8 cellular contexts compared by ENCODE assay signal in the genomic region with DNA sequence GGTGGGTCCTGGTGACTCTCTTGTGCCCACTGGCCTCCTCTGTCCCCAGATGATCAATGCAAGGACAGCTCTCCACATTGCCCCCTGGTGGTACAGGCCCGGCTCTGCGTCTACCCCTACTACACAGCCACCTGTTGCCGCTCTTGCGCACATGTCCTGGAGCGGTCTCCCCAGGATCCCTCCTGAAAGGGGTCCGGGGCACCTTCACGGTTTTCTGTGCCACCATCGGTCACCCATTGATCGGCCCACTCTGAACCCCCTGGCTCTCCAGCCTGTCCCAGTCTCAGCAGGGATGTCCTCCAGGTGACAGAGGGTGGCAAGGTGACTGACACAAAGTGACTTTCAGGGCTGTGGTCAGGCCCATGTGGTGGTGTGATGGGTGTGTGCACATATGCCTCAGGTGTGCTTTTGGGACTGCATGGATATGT. TPM values are rescaled to one million over a fixed set of nuclear protein-coding genes. Genes with fewer than 3 reads are reported as not detected.
DNase-seq lines count a peak whose midpoint lies in the region; ATAC-seq and TF ChIP-seq lines count a peak whose summit lies in the region.

No MANE protein-coding gene starts in this region.

- ATAC-seq in GM18511 (IDR thresholded peaks at IDR 0.05; ENCODE audit: unreplicated experiment) (no peak), HG02678 (IDR thresholded peaks at IDR 0.05; ENCODE audit: unreplicated experiment) (no peak)

- H3K36me3 Mint-ChIP-seq in brain = no peaks in the 10 kb centered on the region
- no peaks in the 10 kb centered on the region for H3K36me3 Mint-ChIP-seq in immature natural killer cell

- TF ChIP-seq CTCF in GM06990 (IDR thresholded peaks at IDR 0.05; ENCODE audit: insufficient read depth, low read length, poor library complexity, severe bottlenecking) (peak; percentile 94), brain (conservative IDR thresholded peaks at IDR 0.05) (peak; percentile 69 to 82), spleen (IDR thresholded peaks at IDR 0.05 in 8 of 11, conservative IDR thresholded peaks at IDR 0.05 in 3 of 11) (peak; percentile 80 to 97 (median 92))

- no peak overlapping the region for H3K4me3 ChIP-seq in GM06990 (replicated peaks; ENCODE audit: low read depth, low read length)
- H3K4me3 ChIP-seq in spleen = peak overlapping the region in 5 of 8 donors; percentile 7 to 78 (median 54)

- no peaks in the 10 kb centered on the region for H3K9me3 ChIP-seq in spleen

- intact Hi-C loops in spleen (cut with DNase I; ENCODE audit: low total_unique reads) = loop anchor here (2.0 kb wide), 1 partner anchor 61 kb away; no protein-coding TSS in a partner anchor

- peak overlapping the region in 7 of 8 donors; percentile 99 to 100 (median 100) for H3K27ac ChIP-seq in spleen

- peaks cover 53% of the 10 kb centered on the region for H3K4me1 Mint-ChIP-seq in brain
- peaks cover 51 to 52% of the 10 kb centered on the region in 2 donors for H3K4me1 Mint-ChIP-seq in immature natural killer cell

- H3K4me1 ChIP-seq in spleen = peaks cover 37 to 93% (median 69%) of the 10 kb centered on the region in 6 donors

- H3K4me3 Mint-ChIP-seq in brain (peak overlapping the region in 2 of 5 experiments; percentile 86 to 94), immature natural killer cell (peak overlapping the region; percentile 90 to 95 (median 91))

- 18 to 27% (median 22%) methylated on average over 4 to 9 of the region's 9 CpGs for WGBS in spleen, 5 donors

- H3K9me3 Mint-ChIP-seq in brain (no peaks in the 10 kb centered on the region), immature natural killer cell (no peaks in the 10 kb centered on the region)

- peak; percentile 70 for DNase-seq in GM06990 (ENCODE audit: extremely low read depth, insufficient read length)
- DNase-seq in NCI-H128 (lab: John Stamatoyannopoulos, UW; ENCODE audit: unreplicated experiment) = peak; percentile 33
- DNase-seq in T1000 (lab: John Stamatoyannopoulos, UW) = peak; percentile 45
- peak; percentile 68 to 71 (median 69) for DNase-seq in immature natural killer cell
- DNase-seq in spleen = peak; percentile 93

- H3K27me3 ChIP-seq in GM06990 (replicated peaks; ENCODE audit: control insufficient read depth, insufficient read depth, low read length) (no peaks in the 10 kb centered on the region), spleen (replicated peaks in 1 of 7) (no peaks in the 10 kb centered on the region)

- TF ChIP-seq POLR2A in spleen (IDR thresholded peaks at IDR 0.05) = no peak

- H3K36me3 ChIP-seq in GM06990 (ENCODE audit: control insufficient read depth, insufficient read depth, low read length) (no peaks in the 10 kb centered on the region), spleen (peaks cover 0 to 29% (median 0%) of the 10 kb centered on the region in 6 donors)

- H3K27ac Mint-ChIP-seq in brain (peak overlapping the region in 4 of 5 experiments; percentile 99 to 100 (median 100)), immature natural killer cell (peak overlapping the region; percentile 93 to 99 (median 98))

- H3K27me3 Mint-ChIP-seq in brain = no peaks in the 10 kb centered on the region
- H3K27me3 Mint-ChIP-seq in immature natural killer cell (ENCODE audit: low read depth in 3 of 3) = peaks cover 3 to 11% (median 4%) of the 10 kb centered on the region in 3 donors

RNA-seq across cellular contexts. Expression of a gene that starts 10.8 kb away (rescaled TPM):
- 2.4 TPM for polyA plus RNA-seq in brain (ENCODE audit: insufficient read depth, low read depth, low replicate concordance)
- not detected for polyA plus RNA-seq in immature natural killer cell
- 10 to 100 TPM in 5 of 7 donors, 1 to 10 TPM in 2; 2.8 to 19.1 (median 12.4) TPM for total RNA-seq in spleen
- polyA plus RNA-seq in spleen = 10 to 100 TPM in 1 of 3 donors, 1 to 10 TPM in 2; 5.0 to 10.9 (median 9.4) TPM

RNA-seq across cellular contexts. Expression of a gene that starts 19.4 kb away (rescaled TPM):
- polyA plus RNA-seq in brain (ENCODE audit: insufficient read depth, low read depth, low replicate concordance) (95.9 TPM), immature natural killer cell (100 to 1,000 TPM in 1 of 3 donors, 10 to 100 TPM in 2; 44.2 to 113 (median 73.0) TPM), spleen (100 to 1,000 TPM in 1 of 3 donors, 10 to 100 TPM in 2; 75.8 to 118 (median 85.9) TPM)
- total RNA-seq in spleen = 100 to 1,000 TPM; 261 to 435 (median 336) TPM

RNA-seq across cellular contexts. Expression of a gene that starts 44.5 kb away (rescaled TPM):
- polyA plus RNA-seq in brain (ENCODE audit: insufficient read depth, low read depth, low replicate concordance) (not detected), immature natural killer cell (not detected), spleen (under 1 TPM in 2 of 3 donors, not detected in 1; 0.20 to 0.29 TPM)
- total RNA-seq in spleen = 1 to 10 TPM in 1 of 7 donors, under 1 TPM in 1, not detected in 5; 0.97 to 1.9 TPM

RNA-seq across cellular contexts. Expression of a gene that starts 52.1 kb away (rescaled TPM):
- polyA plus RNA-seq in brain (ENCODE audit: insufficient read depth, low read depth, low replicate concordance) (7.3 TPM), immature natural killer cell (not detected), spleen (1 to 10 TPM; 2.7 to 6.8 (median 6.4) TPM)
- 10 to 100 TPM in 5 of 7 donors, 1 to 10 TPM in 2; 6.6 to 16.5 (median 13.6) TPM for total RNA-seq in spleen

Comparison
In these comparisons a context has a peak if more than half of its experiments do, and no peak if none do; other contexts are left out.
1. DNase-seq: peak in every context shown above with its lines; median percentile 93 in spleen; 70 in GM06990; 69 in immature natural killer cell; 45 in T1000; 33 in NCI-H128.